10 cellular contexts compared by ENCODE assay signal in genomic region chr6:1625352-1625773, GRCh38. TPM values are rescaled to one million over a fixed set of nuclear protein-coding genes. Genes with fewer than 3 reads are reported as not detected.
DNase-seq lines count a peak whose midpoint lies in the region; ATAC-seq and TF ChIP-seq lines count a peak whose summit lies in the region.
"Had no signal": no experiment of that assay in that cellular context is flagged by ENCODE, and none has a peak within 500 bp of the region (broad histone marks: within the 10 kb centered on the region; RNA-seq: fewer than 3 reads in every experiment).

No MANE protein-coding gene starts in this region.

- no peaks in the 10 kb centered on the region for H3K4me1 ChIP-seq in urinary bladder (ENCODE audit: insufficient read depth)

- no peak overlapping the region for H3K27ac ChIP-seq in urinary bladder (ENCODE audit: low read depth)

- DNase-seq in activated naive CD4-positive, alpha-beta T cell treated with anti-CD3 and anti-CD28 coated beads for 36 hours, result no peak
- DNase-seq in activated naive CD4-positive, alpha-beta T cell treated with Interleukin-2 at 50 U/mL for 16 hours, result no peak
- DNase-seq in dermis blood vessel endothelial cell, result peak; percentile 39
- DNase-seq in mesothelial cell of epicardium (ENCODE audit: low spot score in 2 of 2, unreplicated experiment in 2 of 2), result no peak
- DNase-seq in RKO (ENCODE audit: low spot score), result no peak
- DNase-seq in NCI-H526 (lab: John Stamatoyannopoulos, UW), result no peak
- DNase-seq: anterior cingulate cortex, NCI-H446 treated with DMSO at 0.1 percent for 48 hours had no signal

- H3K36me3 Mint-ChIP-seq in activated naive CD4-positive, alpha-beta T cell treated with anti-CD3 and anti-CD28 coated beads for 36 hours (ENCODE audit: low read depth), result peaks cover 13% of the 10 kb centered on the region
- H3K36me3 Mint-ChIP-seq in mesothelial cell of epicardium, result no peaks in the 10 kb centered on the region

- 10% methylated on average over 11 of the region's 11 CpGs for WGBS in urinary bladder

- no peak overlapping the region for H3K27ac Mint-ChIP-seq in activated naive CD4-positive, alpha-beta T cell treated with anti-CD3 and anti-CD28 coated beads for 36 hours
- H3K27ac Mint-ChIP-seq in mesothelial cell of epicardium, result peak overlapping the region; percentile 74

- H3K4me3 Mint-ChIP-seq in activated naive CD4-positive, alpha-beta T cell treated with anti-CD3 and anti-CD28 coated beads for 36 hours, result peak overlapping the region; percentile 53
- peak overlapping the region; percentile 78 for H3K4me3 Mint-ChIP-seq in mesothelial cell of epicardium

- CTCF ChIA-PET in activated naive CD4-positive, alpha-beta T cell treated with anti-CD3 and anti-CD28 coated beads for 36 hours (lab: Charles Lee), result interaction anchor here (0.7 to 2.2 kb wide), 2 partner anchors 19 to 882 kb away, joined by 4 to 6 read pairs; no protein-coding TSS in a partner anchor

- no peaks in the 10 kb centered on the region for H3K9me3 Mint-ChIP-seq in activated naive CD4-positive, alpha-beta T cell treated with anti-CD3 and anti-CD28 coated beads for 36 hours
- H3K9me3 Mint-ChIP-seq in mesothelial cell of epicardium, result no peaks in the 10 kb centered on the region

- ATAC-seq in HG02642 (IDR thresholded peaks at IDR 0.05; ENCODE audit: poor library complexity, unreplicated experiment), result no peak

- intact Hi-C loops in activated naive CD4-positive, alpha-beta T cell treated with anti-CD3 and anti-CD28 coated beads for 36 hours (cut with micrococcal nuclease), result no loop called here

- peaks cover 8% of the 10 kb centered on the region for H3K4me1 Mint-ChIP-seq in activated naive CD4-positive, alpha-beta T cell treated with anti-CD3 and anti-CD28 coated beads for 36 hours (ENCODE audit: low read depth)
- peaks cover 71% of the 10 kb centered on the region for H3K4me1 Mint-ChIP-seq in mesothelial cell of epicardium

- peaks cover 59% of the 10 kb centered on the region for H3K27me3 Mint-ChIP-seq in activated naive CD4-positive, alpha-beta T cell treated with anti-CD3 and anti-CD28 coated beads for 36 hours (ENCODE audit: low read depth)
- peaks cover 69% of the 10 kb centered on the region for H3K27me3 Mint-ChIP-seq in mesothelial cell of epicardium (ENCODE audit: low read depth)

- no peak for TF ChIP-seq CTCF in mesothelial cell of epicardium (IDR thresholded peaks at IDR 0.05; ENCODE audit: unreplicated experiment)

- no peaks in the 10 kb centered on the region for H3K36me3 ChIP-seq in urinary bladder (ENCODE audit: insufficient read depth)

- peak overlapping the region; percentile 55 for H3K4me3 ChIP-seq in urinary bladder (ENCODE audit: low read depth, low read length)

RNA-seq across cellular contexts. Expression of gene FOXC1, which starts 15.6 kb away (rescaled TPM):
- total RNA-seq in activated naive CD4-positive, alpha-beta T cell treated with anti-CD3 and anti-CD28 coated beads for 36 hours, result not detected
- total RNA-seq in dermis blood vessel endothelial cell, result 8.3 and 12.1 TPM in 2 replicates
- total RNA-seq in mesothelial cell of epicardium, result 49.8 to 52.2 TPM (median 50.5 TPM) in 3 replicates
- total RNA-seq in urinary bladder, result 7.3 TPM
- polyA plus RNA-seq in urinary bladder, result 4.2 TPM
